Comparison of ENCODE assay signal across 14 cellular contexts in genomic region chr5:68086857-68087256, GRCh38.
DNase-seq lines count a peak whose midpoint lies in the region; ATAC-seq and TF ChIP-seq lines count a peak whose summit lies in the region.
"Had no signal": no experiment of that assay in that cellular context is flagged by ENCODE, and none has a peak within 500 bp of the region (broad histone marks: within the 10 kb centered on the region; RNA-seq: fewer than 3 reads in every experiment).

No MANE protein-coding gene starts in this region.

- no peak overlapping the region for H3K27ac ChIP-seq in colonic mucosa
- H3K27ac ChIP-seq: parathyroid adenoma, SJSA1 had no signal

- peaks cover 7% of the 10 kb centered on the region; the same call in 1 of the 2 replicates for H3K9me3 Mint-ChIP-seq in HFFc6

- peak overlapping the region; percentile 79 for H3K27ac Mint-ChIP-seq in HFFc6
- H3K27ac Mint-ChIP-seq: activated CD8-positive, alpha-beta T cell treated with anti-CD3 and anti-CD28 coated beads, Interleukin-2, amount 10 ng/mL, durations not matched to agents 7 days and 5 days; activated naive CD8-positive, alpha-beta T cell treated with anti-CD3 and anti-CD28 coated beads, Interleukin-2, amount 50 U/mL, for 24 hours had no signal

- H3K4me3 ChIP-seq in colonic mucosa = no peak overlapping the region
- no peak overlapping the region for H3K4me3 ChIP-seq in BE2C (ENCODE audit: low read depth, low read length)
- H3K4me3 ChIP-seq: SJSA1 had no signal

- TF ChIP-seq CTCF in HFFc6 (IDR thresholded peaks at IDR 0.05) = no peak
- TF ChIP-seq CTCF in colonic mucosa (IDR thresholded peaks at IDR 0.05) = no peak
- TF ChIP-seq CTCF in BE2C (IDR thresholded peaks at IDR 0.05; ENCODE audit: low read depth, low read length) = no peak

- intact Hi-C loops in colonic mucosa (cut with DNase I) (no loop called here), left colon (cut with DNase I, micrococcal nuclease) (no loop called here)

- no peak for ATAC-seq in left colon
- ATAC-seq: activated CD8-positive, alpha-beta T cell treated with anti-CD3 and anti-CD28 coated beads, Interleukin-2, amount 10 ng/mL, durations not matched to agents 7 days and 5 days; activated naive CD8-positive, alpha-beta T cell treated with anti-CD3 and anti-CD28 coated beads, Interleukin-2, amount 50 U/mL, for 24 hours had no signal

- no peaks in the 10 kb centered on the region for H3K27me3 ChIP-seq in colonic mucosa
- no peaks in the 10 kb centered on the region for H3K27me3 ChIP-seq in BE2C
- H3K27me3 ChIP-seq: SJSA1 had no signal

- H3K4me1 Mint-ChIP-seq in HFFc6 (ENCODE audit: low read depth) = peaks cover 41% of the 10 kb centered on the region
- H3K4me1 Mint-ChIP-seq: activated naive CD8-positive, alpha-beta T cell treated with anti-CD3 and anti-CD28 coated beads, Interleukin-2, amount 50 U/mL, for 24 hours had no signal

- peak overlapping the region; percentile 73 for H3K4me3 Mint-ChIP-seq in HFFc6
- H3K4me3 Mint-ChIP-seq: activated CD8-positive, alpha-beta T cell treated with anti-CD3 and anti-CD28 coated beads, Interleukin-2, amount 10 ng/mL, durations not matched to agents 7 days and 5 days; activated naive CD8-positive, alpha-beta T cell treated with anti-CD3 and anti-CD28 coated beads, Interleukin-2, amount 50 U/mL, for 24 hours had no signal

- no peak overlapping the region for H3K9ac ChIP-seq in colonic mucosa (ENCODE audit: low read depth in 2 of 2, low read length in 2 of 2)
- H3K9ac ChIP-seq: parathyroid adenoma had no signal

- H3K36me3 ChIP-seq in colonic mucosa = no peaks in the 10 kb centered on the region
- H3K36me3 ChIP-seq in BE2C = no peaks in the 10 kb centered on the region
- H3K36me3 ChIP-seq: SJSA1 had no signal

- H3K4me1 ChIP-seq in colonic mucosa = no peaks in the 10 kb centered on the region
- no peaks in the 10 kb centered on the region for H3K4me1 ChIP-seq in BE2C
- H3K4me1 ChIP-seq: SJSA1 had no signal

- H3K27me3 Mint-ChIP-seq in HFFc6 (ENCODE audit: insufficient read depth) = no peaks in the 10 kb centered on the region
- H3K27me3 Mint-ChIP-seq: activated naive CD8-positive, alpha-beta T cell treated with anti-CD3 and anti-CD28 coated beads, Interleukin-2, amount 50 U/mL, for 24 hours had no signal

- peak; percentile 79 for DNase-seq in HFFc6
- DNase-seq in colonic mucosa = peak; percentile 28
- DNase-seq in left colon = peak; percentile 10 to 33
- peak; percentile 86 for DNase-seq in superior temporal gyrus (ENCODE audit: extremely low spot score)
- DNase-seq in BE2C = no peak
- DNase-seq in stimulated activated CD8-positive, alpha-beta memory T cell treated with anti-CD3 and anti-CD28 coated beads, Interleukin-4, amount 100 ng/mL, for 48 hours = no peak
- no peak for DNase-seq in NCI-H1417 (lab: John Stamatoyannopoulos, UW)
- DNase-seq in activated CD8-positive, alpha-beta memory T cell treated with anti-CD3 and anti-CD28 coated beads, Interleukin-2, amount 50 U/mL, for 4 hours = no peak
- DNase-seq: activated CD8-positive, alpha-beta T cell treated with anti-CD3 and anti-CD28 coated beads, Interleukin-2, amount 10 ng/mL, durations not matched to agents 7 days and 5 days; activated naive CD8-positive, alpha-beta T cell treated with anti-CD3 and anti-CD28 coated beads, Interleukin-2, amount 50 U/mL, for 24 hours; DMS79 treated with DMSO at 0.1 percent for 48 hours; NCI-H2171 treated with DMSO at 0.1 percent for 48 hours had no signal

- H3K9me3 ChIP-seq in colonic mucosa = no peaks in the 10 kb centered on the region
- no peaks in the 10 kb centered on the region for H3K9me3 ChIP-seq in BE2C
- H3K9me3 ChIP-seq: SJSA1 had no signal

- peaks cover 6% of the 10 kb centered on the region; the same call in 1 of the 2 replicates for H3K36me3 Mint-ChIP-seq in HFFc6 (ENCODE audit: low read depth)

Comparison
In these comparisons a context has a peak if more than half of its experiments do, and no peak if none do; other contexts are left out.
1. DNase-seq: peak in HFFc6 (single experiment), colonic mucosa (single experiment), left colon (2 of 2) and superior temporal gyrus (single experiment); none in BE2C (single experiment), stimulated activated CD8-positive, alpha-beta memory T cell treated with anti-CD3 and anti-CD28 coated beads, Interleukin-4, amount 100 ng/mL, for 48 hours (single experiment), NCI-H1417 (0 of 3) and activated CD8-positive, alpha-beta memory T cell treated with anti-CD3 and anti-CD28 coated beads, Interleukin-2, amount 50 U/mL, for 4 hours (single experiment).